Comparison of ENCODE assay signal across 1 cellular context in the genomic region with DNA sequence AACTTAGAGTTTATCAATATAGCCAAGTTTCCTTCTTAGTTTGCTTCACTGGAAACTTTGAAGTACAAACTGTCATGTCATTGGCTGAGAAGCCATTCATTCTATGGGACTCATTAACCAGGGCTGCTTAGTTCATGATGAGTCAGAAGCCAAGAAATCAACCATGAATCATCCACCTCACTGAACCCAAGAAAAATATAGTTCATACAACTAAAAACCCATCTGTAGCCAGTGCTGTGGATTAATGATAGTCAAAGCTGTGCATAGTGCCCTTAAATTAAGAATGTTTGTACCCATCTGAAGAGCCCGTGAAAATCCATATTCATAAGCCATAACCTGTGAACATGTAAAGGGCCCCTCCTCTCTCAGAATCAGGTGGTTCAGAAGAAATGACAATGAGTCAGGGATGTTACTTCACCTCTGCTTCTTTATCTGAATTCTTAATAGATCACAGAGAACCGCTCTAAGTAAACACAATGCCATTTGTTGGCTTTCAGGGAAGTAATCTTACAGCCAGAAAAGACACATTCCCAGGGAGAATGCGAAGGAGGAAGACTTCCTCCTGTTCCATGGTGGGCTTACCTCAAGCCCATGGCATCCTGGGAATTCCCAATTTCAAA.
TF ChIP-seq lines count a peak whose summit lies in the region.

No MANE protein-coding gene starts in this region.

TF ChIP-seq in HCT116, 20 proteins besides CTCF, POLR2A, EP300 and RAD21 (continued from another document):
- TF ChIP-seq, protein P1, sequence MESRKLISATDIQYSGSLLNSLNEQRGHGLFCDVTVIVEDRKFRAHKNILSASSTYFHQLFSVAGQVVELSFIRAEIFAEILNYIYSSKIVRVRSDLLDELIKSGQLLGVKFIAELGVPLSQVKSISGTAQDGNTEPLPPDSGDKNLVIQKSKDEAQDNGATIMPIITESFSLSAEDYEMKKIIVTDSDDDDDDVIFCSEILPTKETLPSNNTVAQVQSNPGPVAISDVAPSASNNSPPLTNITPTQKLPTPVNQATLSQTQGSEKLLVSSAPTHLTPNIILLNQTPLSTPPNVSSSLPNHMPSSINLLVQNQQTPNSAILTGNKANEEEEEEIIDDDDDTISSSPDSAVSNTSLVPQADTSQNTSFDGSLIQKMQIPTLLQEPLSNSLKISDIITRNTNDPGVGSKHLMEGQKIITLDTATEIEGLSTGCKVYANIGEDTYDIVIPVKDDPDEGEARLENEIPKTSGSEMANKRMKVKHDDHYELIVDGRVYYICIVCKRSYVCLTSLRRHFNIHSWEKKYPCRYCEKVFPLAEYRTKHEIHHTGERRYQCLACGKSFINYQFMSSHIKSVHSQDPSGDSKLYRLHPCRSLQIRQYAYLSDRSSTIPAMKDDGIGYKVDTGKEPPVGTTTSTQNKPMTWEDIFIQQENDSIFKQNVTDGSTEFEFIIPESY (IDR thresholded peaks at IDR 0.05; ENCODE audit: extremely low read depth, insufficient replicate concordance, low read length) = no peak
- TF ChIP-seq EGR1 (IDR thresholded peaks at IDR 0.05; ENCODE audit: low read depth) = no peak; the same call in 1 of the 2 replicates
- peak; percentile 97 for TF ChIP-seq CEBPB (IDR thresholded peaks at IDR 0.05; ENCODE audit: low read depth)
- no peak for TF ChIP-seq ZNF274 (IDR thresholded peaks at IDR 0.05; ENCODE audit: low read depth, low read length)
- peak; percentile 95 for TF ChIP-seq CBX3 (IDR thresholded peaks at IDR 0.05; ENCODE audit: low read depth)
- TF ChIP-seq, protein P2, sequence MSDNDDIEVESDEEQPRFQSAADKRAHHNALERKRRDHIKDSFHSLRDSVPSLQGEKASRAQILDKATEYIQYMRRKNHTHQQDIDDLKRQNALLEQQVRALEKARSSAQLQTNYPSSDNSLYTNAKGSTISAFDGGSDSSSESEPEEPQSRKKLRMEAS (IDR thresholded peaks at IDR 0.05) = no peak; the same call in none of the 2 replicates
- TF ChIP-seq TCF7L2 (IDR thresholded peaks at IDR 0.05; ENCODE audit: borderline replicate concordance, extremely low read depth, insufficient read depth, insufficient read length) = peak; percentile 86
- no peak for TF ChIP-seq EZH2 (IDR thresholded peaks at IDR 0.05)
- TF ChIP-seq ELF1 (IDR thresholded peaks at IDR 0.05; ENCODE audit: borderline replicate concordance, low read depth) = no peak; the same call in 1 of the 2 replicates
